24 cellular contexts compared by ENCODE assay signal in the genomic region with DNA sequence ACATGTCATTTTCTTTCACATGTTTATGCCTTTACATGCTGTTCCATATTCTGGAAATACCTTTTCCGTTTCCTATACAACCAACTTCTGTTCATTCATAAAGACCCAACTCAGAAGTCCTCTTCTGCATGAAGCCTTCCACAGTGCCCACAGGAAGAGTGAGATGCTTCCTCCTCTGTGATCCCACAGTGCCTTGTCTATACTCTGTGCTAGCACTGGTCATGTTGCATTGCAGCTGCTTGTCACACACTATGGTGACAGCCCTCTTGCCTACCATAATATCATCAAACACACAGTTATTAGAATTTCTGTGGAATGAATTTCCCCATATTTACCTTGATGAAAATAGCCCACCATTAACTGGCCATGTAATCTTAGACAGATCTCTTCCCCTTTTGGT. TPM values are rescaled to one million over a fixed set of nuclear protein-coding genes. Genes with fewer than 3 reads are reported as not detected.
"Had no signal": no experiment of that assay in that cellular context is flagged by ENCODE, and none has a peak within 500 bp of the region (broad histone marks: within the 10 kb centered on the region; RNA-seq: fewer than 3 reads in every experiment).

No MANE protein-coding gene starts in this region.

- H3K9me3 ChIP-seq: ovary, suprapubic skin, upper lobe of left lung had no signal

- DNase-seq: activated B cell treated with CpG ODN at 0.5 μM for 24 hours; activated CD4-positive, alpha-beta memory T cell treated with anti-CD3 and anti-CD28 coated beads for 36 hours; activated CD4-positive, alpha-beta T cell treated with anti-CD3 and anti-CD28 coated beads for 4 hours; activated gamma-delta T cell treated with Interleukin-2 at 50 U/mL for 16 hours; activated T-cell treated with anti-CD3 and anti-CD28 coated beads for 4 hours; amniotic stem cell; dermis blood vessel endothelial cell; effector memory CD4-positive, alpha-beta T cell; foreskin keratinocyte; glutamatergic neuron; hypothalamus; islet precursor cell; naive thymus-derived CD8-positive, alpha-beta T cell; ovary; stimulated activated CD4-positive, alpha-beta T cell treated with anti-CD3 and anti-CD28 coated beads, Interleukin-12 subunit alpha, Interleukin-12 subunit beta, amount 100 ng/mL, for 4 hours; stimulated activated CD4-positive, alpha-beta T cell treated with anti-CD3 and anti-CD28 coated beads, Interleukin-1b, Interleukin-23, amount 100 ng/mL, for 48 hours; stimulated activated naive CD4-positive, alpha-beta T cell treated with Interleukin-2 at 50 U/mL for 16 hours; upper lobe of left lung had no signal

- H3K27me3 ChIP-seq: cardiac muscle cell, foreskin keratinocyte, ovary, suprapubic skin, upper lobe of left lung had no signal

- ATAC-seq: foreskin keratinocyte; left colon; naive thymus-derived CD8-positive, alpha-beta T cell had no signal

- H3K9me3 Mint-ChIP-seq: activated CD4-positive, alpha-beta memory T cell treated with anti-CD3 and anti-CD28 coated beads for 36 hours; T-helper 2 cell treated with Interferon-gamma antibody and Interleukin-4, amounts not matched to agents 5 μg/mL and 100 μg/mL, for 36 hours had no signal

- H3K4me3 ChIP-seq: cardiac muscle cell, ovary, suprapubic skin, upper lobe of left lung had no signal

- H3K36me3 Mint-ChIP-seq: activated CD4-positive, alpha-beta memory T cell treated with anti-CD3 and anti-CD28 coated beads for 36 hours; naive thymus-derived CD8-positive, alpha-beta T cell had no signal

- H3K27ac ChIP-seq: cardiac muscle cell, foreskin keratinocyte, ovary, suprapubic skin, upper lobe of left lung had no signal

- H3K36me3 ChIP-seq: cardiac muscle cell, ovary, suprapubic skin, upper lobe of left lung had no signal

- H3K4me3 Mint-ChIP-seq: activated B cell treated with CpG ODN at 0.5 μM for 24 hours; activated CD4-positive, alpha-beta memory T cell treated with anti-CD3 and anti-CD28 coated beads for 36 hours; activated naive CD8-positive, alpha-beta T cell; activated T-helper 1 cell treated with anti-CD3 and anti-CD28 coated beads, Interleukin-12 subunit alpha, Interleukin-12 subunit beta, Interleukin-2, Interleukin-4 antibody, amounts not matched to agents 30 ng/mL and 10 ng/mL and 1 ng/mL, durations not matched to agents 14 hours and 24 hours and 36 hours; naive thymus-derived CD8-positive, alpha-beta T cell; T-helper 2 cell treated with Interferon-gamma antibody and Interleukin-4, amounts not matched to agents 5 μg/mL and 100 μg/mL, for 36 hours had no signal

- H3K27me3 Mint-ChIP-seq: activated B cell treated with CpG ODN at 0.5 μM for 24 hours; activated CD4-positive, alpha-beta memory T cell treated with anti-CD3 and anti-CD28 coated beads for 36 hours; activated naive CD8-positive, alpha-beta T cell had no signal

- H3K4me1 Mint-ChIP-seq: activated B cell treated with CpG ODN at 0.5 μM for 24 hours had no signal

- H3K27ac Mint-ChIP-seq: activated B cell treated with CpG ODN at 0.5 μM for 24 hours; activated CD4-positive, alpha-beta memory T cell treated with anti-CD3 and anti-CD28 coated beads for 36 hours; activated naive CD8-positive, alpha-beta T cell; activated T-helper 1 cell treated with anti-CD3 and anti-CD28 coated beads, Interleukin-12 subunit alpha, Interleukin-12 subunit beta, Interleukin-2, Interleukin-4 antibody, amounts not matched to agents 30 ng/mL and 10 ng/mL and 1 ng/mL, durations not matched to agents 14 hours and 24 hours and 36 hours; T-helper 2 cell treated with Interferon-gamma antibody and Interleukin-4, amounts not matched to agents 5 μg/mL and 100 μg/mL, for 36 hours had no signal

RNA-seq across cellular contexts. Expression of gene PARVA, which starts 8.9 kb away (rescaled TPM):
- total RNA-seq: activated B cell treated with CpG ODN at 0.5 μM for 24 hours; activated T-helper 1 cell treated with anti-CD3 and anti-CD28 coated beads, Interleukin-12 subunit alpha, Interleukin-12 subunit beta, Interleukin-2, Interleukin-4 antibody, amounts not matched to agents 30 ng/mL and 10 ng/mL and 1 ng/mL, durations not matched to agents 14 hours and 24 hours and 36 hours had no signal
